ENCODE assay signal across 1 cellular context in the genomic region with DNA sequence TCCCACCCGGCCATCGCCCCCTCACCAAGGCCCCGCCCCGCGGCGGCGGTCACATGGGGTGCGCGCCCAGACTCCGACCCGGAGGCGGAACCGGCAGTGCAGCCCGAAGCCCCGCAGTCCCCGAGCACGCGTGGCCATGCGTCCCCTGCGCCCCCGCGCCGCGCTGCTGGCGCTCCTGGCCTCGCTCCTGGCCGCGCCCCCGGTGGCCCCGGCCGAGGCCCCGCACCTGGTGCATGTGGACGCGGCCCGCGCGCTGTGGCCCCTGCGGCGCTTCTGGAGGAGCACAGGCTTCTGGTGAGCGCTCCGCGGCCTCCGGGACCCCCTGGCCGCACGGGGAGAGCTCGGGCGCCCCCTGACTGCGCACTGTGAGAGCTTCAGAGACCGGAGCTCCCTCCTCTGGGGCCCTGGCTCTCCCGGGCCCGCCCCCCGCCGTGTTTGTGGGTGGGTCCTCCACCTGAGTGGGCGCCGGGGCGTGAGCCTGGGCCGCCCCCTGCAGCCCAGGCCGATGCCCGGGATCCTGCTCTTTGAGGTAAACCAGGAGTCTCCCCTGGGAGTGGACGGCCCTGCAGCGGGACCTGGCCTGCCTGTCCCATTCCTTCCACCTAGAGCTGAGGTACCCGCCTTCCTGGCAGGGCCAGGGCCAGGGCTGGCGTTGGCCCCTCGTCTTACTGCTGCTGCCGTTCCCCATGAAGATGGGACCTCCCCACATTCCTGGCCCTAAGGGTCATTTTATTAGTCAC.
TF ChIP-seq lines count a peak whose summit lies in the region.

A gene (plus strand): TSS at position 96 of the 740 bp plus-strand sequence. CDS start 41 bp downstream, at position 137.

TF ChIP-seq in HCT116, 20 proteins besides CTCF, POLR2A, EP300 and RAD21 (continued from another document):
- TF ChIP-seq, protein P1, sequence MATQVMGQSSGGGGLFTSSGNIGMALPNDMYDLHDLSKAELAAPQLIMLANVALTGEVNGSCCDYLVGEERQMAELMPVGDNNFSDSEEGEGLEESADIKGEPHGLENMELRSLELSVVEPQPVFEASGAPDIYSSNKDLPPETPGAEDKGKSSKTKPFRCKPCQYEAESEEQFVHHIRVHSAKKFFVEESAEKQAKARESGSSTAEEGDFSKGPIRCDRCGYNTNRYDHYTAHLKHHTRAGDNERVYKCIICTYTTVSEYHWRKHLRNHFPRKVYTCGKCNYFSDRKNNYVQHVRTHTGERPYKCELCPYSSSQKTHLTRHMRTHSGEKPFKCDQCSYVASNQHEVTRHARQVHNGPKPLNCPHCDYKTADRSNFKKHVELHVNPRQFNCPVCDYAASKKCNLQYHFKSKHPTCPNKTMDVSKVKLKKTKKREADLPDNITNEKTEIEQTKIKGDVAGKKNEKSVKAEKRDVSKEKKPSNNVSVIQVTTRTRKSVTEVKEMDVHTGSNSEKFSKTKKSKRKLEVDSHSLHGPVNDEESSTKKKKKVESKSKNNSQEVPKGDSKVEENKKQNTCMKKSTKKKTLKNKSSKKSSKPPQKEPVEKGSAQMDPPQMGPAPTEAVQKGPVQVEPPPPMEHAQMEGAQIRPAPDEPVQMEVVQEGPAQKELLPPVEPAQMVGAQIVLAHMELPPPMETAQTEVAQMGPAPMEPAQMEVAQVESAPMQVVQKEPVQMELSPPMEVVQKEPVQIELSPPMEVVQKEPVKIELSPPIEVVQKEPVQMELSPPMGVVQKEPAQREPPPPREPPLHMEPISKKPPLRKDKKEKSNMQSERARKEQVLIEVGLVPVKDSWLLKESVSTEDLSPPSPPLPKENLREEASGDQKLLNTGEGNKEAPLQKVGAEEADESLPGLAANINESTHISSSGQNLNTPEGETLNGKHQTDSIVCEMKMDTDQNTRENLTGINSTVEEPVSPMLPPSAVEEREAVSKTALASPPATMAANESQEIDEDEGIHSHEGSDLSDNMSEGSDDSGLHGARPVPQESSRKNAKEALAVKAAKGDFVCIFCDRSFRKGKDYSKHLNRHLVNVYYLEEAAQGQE (IDR thresholded peaks at IDR 0.05; ENCODE audit: low read depth) = no peak
- TF ChIP-seq, protein P2, sequence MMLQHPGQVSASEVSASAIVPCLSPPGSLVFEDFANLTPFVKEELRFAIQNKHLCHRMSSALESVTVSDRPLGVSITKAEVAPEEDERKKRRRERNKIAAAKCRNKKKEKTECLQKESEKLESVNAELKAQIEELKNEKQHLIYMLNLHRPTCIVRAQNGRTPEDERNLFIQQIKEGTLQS (IDR thresholded peaks at IDR 0.05) = no peak
